ENCODE assay signal across 13 cellular contexts in genomic region chr13:95355491-95355890, GRCh38. TPM values are rescaled to one million over a fixed set of nuclear protein-coding genes. Genes with fewer than 3 reads are reported as not detected.
A peak's percentile ranks its signal among the peaks of the same experiment; 100 is the strongest.
DNase-seq lines count a peak whose midpoint lies in the region; ATAC-seq and TF ChIP-seq lines count a peak whose summit lies in the region.
"Had no signal": no experiment of that assay in that cellular context is flagged by ENCODE, and none has a peak within 500 bp of the region (broad histone marks: within the 10 kb centered on the region; RNA-seq: fewer than 3 reads in every experiment).

No MANE protein-coding gene starts in this region.

- intact Hi-C loops in MCF 10A (cut with micrococcal nuclease) (no loop called here), breast epithelium (cut with DNase I; ENCODE audit: low total_unique reads) (no loop called here)

- no peaks in the 10 kb centered on the region for H3K36me3 ChIP-seq in breast epithelium
- H3K36me3 ChIP-seq: SJCRH30 had no signal

- H3K4me3 ChIP-seq in breast epithelium (no peak overlapping the region), astrocyte of the spinal cord (ENCODE audit: low read depth, low read length) (no peak overlapping the region)
- H3K4me3 ChIP-seq: SJCRH30 had no signal

- H3K4me3 Mint-ChIP-seq in MCF 10A (ENCODE audit: unreplicated experiment), result no peak overlapping the region
- no peak overlapping the region for H3K4me3 Mint-ChIP-seq in type B pancreatic cell
- H3K4me3 Mint-ChIP-seq: memory B cell had no signal

- TF ChIP-seq CTCF in MCF 10A (IDR thresholded peaks at IDR 0.05; ENCODE audit: unreplicated experiment) (no peak), breast epithelium (IDR thresholded peaks at IDR 0.05) (no peak), astrocyte of the spinal cord (IDR thresholded peaks at IDR 0.05; ENCODE audit: low read depth, low read length) (no peak), type B pancreatic cell (conservative IDR thresholded peaks at IDR 0.05) (no peak)

- H3K9me3 Mint-ChIP-seq in MCF 10A (ENCODE audit: unreplicated experiment) (no peaks in the 10 kb centered on the region), type B pancreatic cell (no peaks in the 10 kb centered on the region)
- H3K9me3 Mint-ChIP-seq: memory B cell had no signal

- CTCF ChIA-PET in MCF 10A (lab: Yijun Ruan, JAX), result interaction anchor here (0.7 kb wide), 1 partner anchor 58 kb away, joined by 4 read pairs; no protein-coding TSS in a partner anchor

- peaks cover 10% of the 10 kb centered on the region for H3K4me1 Mint-ChIP-seq in MCF 10A (ENCODE audit: insufficient read depth, unreplicated experiment)
- H3K4me1 Mint-ChIP-seq in type B pancreatic cell (ENCODE audit: unreplicated experiment), result peaks cover 16% of the 10 kb centered on the region
- H3K4me1 Mint-ChIP-seq: memory B cell had no signal

- no TSS peak for BruUV-seq in MCF 10A (replicated peaks; lab: Mats Ljungman, UMichigan)

- H3K27me3 ChIP-seq in breast epithelium, result no peaks in the 10 kb centered on the region
- H3K27me3 ChIP-seq: SJCRH30 had no signal

- POLR2A ChIA-PET in MCF 10A (lab: Yijun Ruan, JAX), result no interaction called here

- H3K27ac ChIP-seq in breast epithelium, result no peak overlapping the region
- H3K27ac ChIP-seq: epithelial cell of prostate, SJCRH30 had no signal

- H3K27me3 Mint-ChIP-seq in MCF 10A (ENCODE audit: insufficient read depth, unreplicated experiment) (no peaks in the 10 kb centered on the region), type B pancreatic cell (no peaks in the 10 kb centered on the region)

- in situ Hi-C loops in astrocyte of the spinal cord (cut with HindIII; ENCODE audit: low sequenced_read_pairs), result no loop called here

- no peak for ATAC-seq in GM19035 (IDR thresholded peaks at IDR 0.05; ENCODE audit: unreplicated experiment)

- H3K4me1 ChIP-seq in breast epithelium, result no peaks in the 10 kb centered on the region
- H3K4me1 ChIP-seq: SJCRH30 had no signal

- TF ChIP-seq POLR2A in breast epithelium (IDR thresholded peaks at IDR 0.05), result no peak

- DNase-seq in MCF 10A (ENCODE audit: unreplicated experiment) (peak; percentile 38), breast epithelium (ENCODE audit: low spot score in 2 of 2) (no peak), astrocyte of the spinal cord (ENCODE audit: low read depth, low spot score) (peak; percentile 66), iris pigment epithelial cell (ENCODE audit: low read depth) (peak; percentile 83), type B pancreatic cell (ENCODE audit: extremely low spot score, unreplicated experiment) (no peak), SW480 (ENCODE audit: low spot score) (no peak)
- DNase-seq in activated naive CD4-positive, alpha-beta T cell treated with anti-CD3 and anti-CD28 coated beads, Interleukin-2, amount 50 U/mL, for 16 hours, result no peak
- DNase-seq: 8988T, NCI-H2081 treated with DMSO at 0.1 percent for 48 hours had no signal

- H3K36me3 Mint-ChIP-seq in MCF 10A (ENCODE audit: insufficient read depth, unreplicated experiment) (no peaks in the 10 kb centered on the region), type B pancreatic cell (no peaks in the 10 kb centered on the region)
- H3K36me3 Mint-ChIP-seq: memory B cell had no signal

- no peak overlapping the region for H3K27ac Mint-ChIP-seq in MCF 10A (ENCODE audit: low read depth, unreplicated experiment)
- peak overlapping the region; percentile 68 for H3K27ac Mint-ChIP-seq in type B pancreatic cell
- H3K27ac Mint-ChIP-seq: memory B cell had no signal

- H3K9me3 ChIP-seq in breast epithelium, result peaks cover 6 to 9% of the 10 kb centered on the region in 2 donors
- H3K9me3 ChIP-seq: SJCRH30 had no signal

RNA-seq across cellular contexts. Expression of gene ABCC4, which starts 54.2 kb away (rescaled TPM):
- total RNA-seq in MCF 10A (2022) (13.8 and 13.9 TPM in 2 replicates), breast epithelium (1 to 10 TPM; 4.1 to 6.2 (median 4.5) TPM), type B pancreatic cell (ENCODE audit: low replicate concordance) (12.2 and 21.7 TPM in 2 replicates)

Comparison
In these comparisons a context has a peak if more than half of its experiments do, and no peak if none do; other contexts are left out.
1. DNase-seq: peak in MCF 10A (single experiment), astrocyte of the spinal cord (single experiment) and iris pigment epithelial cell (single experiment); none in breast epithelium (0 of 2), type B pancreatic cell (single experiment), activated naive CD4-positive, alpha-beta T cell treated with anti-CD3 and anti-CD28 coated beads, Interleukin-2, amount 50 U/mL, for 16 hours (single experiment) and SW480 (single experiment).